In the genomic region with DNA sequence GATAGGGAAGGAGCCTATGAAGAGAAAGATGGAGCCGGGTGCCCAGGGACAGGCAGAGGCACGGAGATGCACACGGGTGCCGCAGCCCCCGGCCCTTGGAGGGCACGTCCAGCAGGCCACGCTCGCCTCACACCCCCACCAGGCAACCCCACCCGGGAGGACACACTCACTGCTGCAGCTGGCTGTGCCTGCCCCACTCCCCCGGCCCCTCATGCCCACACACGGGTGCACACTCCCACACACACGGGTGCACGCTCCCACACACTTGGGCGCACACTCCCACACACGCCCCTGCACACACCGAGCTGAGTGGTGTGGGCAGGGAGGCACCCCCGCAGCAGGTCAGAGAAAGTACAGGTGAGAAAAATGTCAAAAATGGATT, we compare ENCODE assay signal across 11 cellular contexts. TPM values are rescaled to one million over a fixed set of nuclear protein-coding genes. Genes with fewer than 3 reads are reported as not detected.
A peak's percentile ranks its signal among the peaks of the same experiment; 100 is the strongest.
DNase-seq lines count a peak whose midpoint lies in the region; ATAC-seq and TF ChIP-seq lines count a peak whose summit lies in the region.
"Had no signal": no experiment of that assay in that cellular context is flagged by ENCODE, and none has a peak within 500 bp of the region (broad histone marks: within the 10 kb centered on the region; RNA-seq: fewer than 3 reads in every experiment).

No MANE protein-coding gene starts in this region.

- H3K9me3 ChIP-seq in gastroesophageal sphincter (no peaks in the 10 kb centered on the region), ovary (no peaks in the 10 kb centered on the region), uterus (no peaks in the 10 kb centered on the region), BE2C (no peaks in the 10 kb centered on the region)

- no peaks in the 10 kb centered on the region for H3K27me3 Mint-ChIP-seq in activated naive CD8-positive, alpha-beta T cell
- H3K27me3 Mint-ChIP-seq in activated naive CD8-positive, alpha-beta T cell treated with anti-CD3 and anti-CD28 coated beads for 36 hours = no peaks in the 10 kb centered on the region
- H3K27me3 Mint-ChIP-seq: T-cell had no signal

- TF ChIP-seq POLR2A in gastroesophageal sphincter (IDR thresholded peaks at IDR 0.05) (no peak), ovary (IDR thresholded peaks at IDR 0.05) (no peak), uterus (IDR thresholded peaks at IDR 0.05) (no peak)

- intact Hi-C loops in ovary (cut with DNase I) = no loop called here
- intact Hi-C loops in uterus (cut with DNase I; ENCODE audit: low total_unique reads) = no loop called here

- peaks cover 24% of the 10 kb centered on the region for H3K4me1 Mint-ChIP-seq in activated naive CD8-positive, alpha-beta T cell (ENCODE audit: low read depth)
- peaks cover 17% of the 10 kb centered on the region for H3K4me1 Mint-ChIP-seq in activated naive CD8-positive, alpha-beta T cell treated with anti-CD3 and anti-CD28 coated beads for 36 hours

- peak overlapping the region; percentile 46 for H3K27ac Mint-ChIP-seq in activated naive CD8-positive, alpha-beta T cell
- no peak overlapping the region for H3K27ac Mint-ChIP-seq in activated naive CD8-positive, alpha-beta T cell treated with anti-CD3 and anti-CD28 coated beads for 36 hours

- no CpG with 5 or more reads among the region's 17 CpGs for WGBS in gastroesophageal sphincter (ENCODE audit: low coverage in 1 of 2), 2 donors
- 56 to 72% (median 57%) methylated on average over 17 of the region's 17 CpGs for WGBS in ovary, 3 donors

- peak overlapping the region; percentile 50 to 57 for H3K4me3 ChIP-seq in gastroesophageal sphincter
- peak overlapping the region; percentile 8 for H3K4me3 ChIP-seq in ovary
- peak overlapping the region in 1 of 2 donors; percentile 33 for H3K4me3 ChIP-seq in uterus
- H3K4me3 ChIP-seq in BE2C (ENCODE audit: low read depth, low read length) = no peak overlapping the region

- peaks cover 4 to 95% (median 83%) of the 10 kb centered on the region in 3 donors for H3K4me1 ChIP-seq in gastroesophageal sphincter
- H3K4me1 ChIP-seq in ovary (ENCODE audit: insufficient read depth) = peaks cover 47% of the 10 kb centered on the region
- peaks cover 0 to 35% of the 10 kb centered on the region in 2 donors for H3K4me1 ChIP-seq in uterus
- H3K4me1 ChIP-seq in BE2C = no peaks in the 10 kb centered on the region

- no peak for DNase-seq in activated naive CD8-positive, alpha-beta T cell treated with anti-CD3 and anti-CD28 coated beads for 36 hours
- DNase-seq in ovary (peak in 3 of 5 donors; percentile 29 to 44 (median 32)), uterus (no peak), BE2C (no peak)
- DNase-seq: amniotic stem cell, H9 had no signal

- H3K36me3 ChIP-seq in gastroesophageal sphincter (peaks cover 0 to 3% of the 10 kb centered on the region in 2 donors), ovary (no peaks in the 10 kb centered on the region), uterus (no peaks in the 10 kb centered on the region), BE2C (no peaks in the 10 kb centered on the region)

- no peak for ATAC-seq in gastroesophageal sphincter
- no peak for ATAC-seq in GM18858 (IDR thresholded peaks at IDR 0.05; ENCODE audit: unreplicated experiment)
- ATAC-seq in GM18909 (IDR thresholded peaks at IDR 0.05; ENCODE audit: poor library complexity, unreplicated experiment) = no peak

- no peaks in the 10 kb centered on the region for H3K9me3 Mint-ChIP-seq in activated naive CD8-positive, alpha-beta T cell (ENCODE audit: low read depth)
- H3K9me3 Mint-ChIP-seq in activated naive CD8-positive, alpha-beta T cell treated with anti-CD3 and anti-CD28 coated beads for 36 hours = no peaks in the 10 kb centered on the region
- H3K9me3 Mint-ChIP-seq: H9, T-cell had no signal

- TF ChIP-seq CTCF in gastroesophageal sphincter (IDR thresholded peaks at IDR 0.05) (no peak), ovary (IDR thresholded peaks at IDR 0.05) (no peak), uterus (IDR thresholded peaks at IDR 0.05) (no peak), BE2C (IDR thresholded peaks at IDR 0.05; ENCODE audit: low read depth, low read length) (no peak)

- TF ChIP-seq EP300 in gastroesophageal sphincter (IDR thresholded peaks at IDR 0.05) = no peak
- TF ChIP-seq EP300 in ovary (IDR thresholded peaks at IDR 0.05) = no peak

- H3K4me3 Mint-ChIP-seq in activated naive CD8-positive, alpha-beta T cell = no peak overlapping the region
- no peak overlapping the region for H3K4me3 Mint-ChIP-seq in activated naive CD8-positive, alpha-beta T cell treated with anti-CD3 and anti-CD28 coated beads for 36 hours
- H3K4me3 Mint-ChIP-seq: H9, T-cell had no signal

- H3K36me3 Mint-ChIP-seq in activated naive CD8-positive, alpha-beta T cell = no peaks in the 10 kb centered on the region
- H3K36me3 Mint-ChIP-seq in activated naive CD8-positive, alpha-beta T cell treated with anti-CD3 and anti-CD28 coated beads for 36 hours = peaks cover 2% of the 10 kb centered on the region
- H3K36me3 Mint-ChIP-seq: T-cell had no signal

- H3K27me3 ChIP-seq in gastroesophageal sphincter (no peaks in the 10 kb centered on the region), ovary (no peaks in the 10 kb centered on the region), uterus (no peaks in the 10 kb centered on the region), BE2C (no peaks in the 10 kb centered on the region)

- peak overlapping the region; percentile 57 to 96 (median 93) for H3K27ac ChIP-seq in gastroesophageal sphincter
- H3K27ac ChIP-seq in ovary = peak overlapping the region in 1 of 2 donors; percentile 72
- H3K27ac ChIP-seq in uterus = peak overlapping the region; percentile 47 to 84

RNA-seq across cellular contexts. Expression of gene MOB2, which starts 1.1 kb away (rescaled TPM):
- 10 to 100 TPM; 15.2 to 16.3 TPM for total RNA-seq in activated naive CD8-positive, alpha-beta T cell treated with anti-CD3 and anti-CD28 coated beads for 36 hours
- 100 to 1,000 TPM in 2 of 4 donors, 10 to 100 TPM in 2; 59.6 to 103 (median 87.8) TPM for total RNA-seq in gastroesophageal sphincter
- total RNA-seq in ovary = 10 to 100 TPM; 28.5 to 47.2 (median 31.3) TPM
- polyA plus RNA-seq in ovary = 10 to 100 TPM; 32.0 to 50.1 TPM
- 10 to 100 TPM; 17.1 to 72.6 (median 23.6) TPM for total RNA-seq in uterus
- polyA plus RNA-seq in BE2C (2012; ENCODE audit: insufficient read depth, insufficient read length, low read depth) = 46.1 TPM

Comparison
In these comparisons a context has a peak if more than half of its experiments do, and no peak if none do; other contexts are left out.
1. DNase-seq: peak in ovary (3 of 5); none in activated naive CD8-positive, alpha-beta T cell treated with anti-CD3 and anti-CD28 coated beads for 36 hours (single experiment), uterus (0 of 2) and BE2C (single experiment).